Comparison of ENCODE assay signal across 8 cellular contexts in the genomic region with DNA sequence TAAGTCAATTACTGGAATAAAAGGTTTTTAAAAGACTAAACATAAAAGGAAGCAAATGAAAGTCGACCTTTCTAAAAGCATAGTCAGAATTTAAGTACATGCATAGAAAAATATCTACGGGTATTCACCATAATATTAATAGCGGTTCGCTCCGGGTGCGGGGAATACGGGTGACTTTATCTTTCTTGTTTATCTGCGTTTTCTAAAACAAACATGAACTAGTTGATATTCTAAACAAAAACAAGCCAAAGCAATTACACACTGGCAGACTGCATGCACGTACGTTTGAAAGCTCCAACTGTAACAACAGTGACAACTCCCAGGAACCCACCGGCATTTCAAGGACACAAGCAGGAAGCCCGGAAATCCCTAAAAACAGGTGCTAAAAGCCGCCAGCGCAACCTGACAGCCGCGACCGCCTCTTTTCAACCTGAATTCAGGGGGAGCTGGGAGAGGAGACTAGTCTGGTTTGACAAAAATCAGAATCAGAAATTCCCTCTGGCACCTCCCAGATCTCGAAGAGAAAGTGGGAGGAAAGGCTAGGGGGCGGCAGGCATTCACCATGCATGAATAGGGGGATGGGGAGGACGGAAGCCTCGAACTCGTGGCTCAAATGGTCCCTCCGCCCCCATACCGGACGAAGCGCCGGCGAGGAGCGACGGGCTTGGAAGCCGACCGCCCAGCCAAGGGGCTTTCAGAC. TPM values are rescaled to one million over a fixed set of nuclear protein-coding genes. Genes with fewer than 3 reads are reported as not detected.
DNase-seq lines count a peak whose midpoint lies in the region; ATAC-seq and TF ChIP-seq lines count a peak whose summit lies in the region.

No MANE protein-coding gene starts in this region.

- peak overlapping the region; percentile 86 for H3K27ac Mint-ChIP-seq in activated CD4-positive, alpha-beta T cell treated with anti-CD3 and anti-CD28 coated beads, Interleukin-2, amount 10 ng/mL, durations not matched to agents 7 days and 5 days
- peak overlapping the region; percentile 95 to 99 (median 98) for H3K27ac Mint-ChIP-seq in brain

- POLR2A ChIA-PET in activated CD4-positive, alpha-beta T cell treated with anti-CD3 and anti-CD28 coated beads, Interleukin-2, amount 10 ng/mL, durations not matched to agents 7 days and 5 days (lab: Charles Lee) = no interaction called here

- H3K27ac ChIP-seq in substantia nigra (ENCODE audit: low read depth, low read length, poor library complexity, severe bottlenecking) = peak overlapping the region; percentile 91

- no peak for TF ChIP-seq CTCF in brain (conservative IDR thresholded peaks at IDR 0.05)

- no peak for DNase-seq in activated CD4-positive, alpha-beta T cell treated with anti-CD3 and anti-CD28 coated beads, Interleukin-2, amount 10 ng/mL, durations not matched to agents 7 days and 5 days
- DNase-seq in activated CD4-positive, alpha-beta T cell treated with anti-CD3 and anti-CD28 coated beads, Interleukin-2, amount 50 U/mL, for 48 hours = no peak
- DNase-seq in NCI-H226 (peak; percentile 69), left lobe of liver (ENCODE audit: low spot score) (no peak), substantia nigra (lab: John Stamatoyannopoulos, UW) (peak in 10 of 49 donors; percentile 20 to 82 (median 68)), AG08395 (ENCODE audit: low spot score) (no peak)

- H3K36me3 Mint-ChIP-seq in activated CD4-positive, alpha-beta T cell treated with anti-CD3 and anti-CD28 coated beads, Interleukin-2, amount 10 ng/mL, durations not matched to agents 7 days and 5 days (ENCODE audit: low read depth) = peaks cover 15% of the 10 kb centered on the region
- peaks cover 35% of the 10 kb centered on the region for H3K36me3 Mint-ChIP-seq in brain

- H3K4me1 Mint-ChIP-seq in activated CD4-positive, alpha-beta T cell treated with anti-CD3 and anti-CD28 coated beads, Interleukin-2, amount 10 ng/mL, durations not matched to agents 7 days and 5 days = peaks cover 38% of the 10 kb centered on the region
- peaks cover 42% of the 10 kb centered on the region for H3K4me1 Mint-ChIP-seq in brain

- ATAC-seq in HG02642 (IDR thresholded peaks at IDR 0.05; ENCODE audit: poor library complexity, unreplicated experiment) = peak; percentile 22
- peak; percentile 39 for ATAC-seq in left lobe of liver

- H3K27me3 Mint-ChIP-seq in activated CD4-positive, alpha-beta T cell treated with anti-CD3 and anti-CD28 coated beads, Interleukin-2, amount 10 ng/mL, durations not matched to agents 7 days and 5 days = no peaks in the 10 kb centered on the region
- H3K27me3 Mint-ChIP-seq in brain = peaks cover 11% of the 10 kb centered on the region

- CTCF ChIA-PET in activated CD4-positive, alpha-beta T cell treated with anti-CD3 and anti-CD28 coated beads, Interleukin-2, amount 10 ng/mL, durations not matched to agents 7 days and 5 days (lab: Charles Lee) = no interaction called here

- peaks cover 3% of the 10 kb centered on the region for H3K9me3 Mint-ChIP-seq in activated CD4-positive, alpha-beta T cell treated with anti-CD3 and anti-CD28 coated beads, Interleukin-2, amount 10 ng/mL, durations not matched to agents 7 days and 5 days
- H3K9me3 Mint-ChIP-seq in brain = peaks cover 4 to 15% (median 10%) of the 10 kb centered on the region in 5 experiments

- peak overlapping the region; percentile 85 for H3K4me3 Mint-ChIP-seq in activated CD4-positive, alpha-beta T cell treated with anti-CD3 and anti-CD28 coated beads, Interleukin-2, amount 10 ng/mL, durations not matched to agents 7 days and 5 days
- peak overlapping the region; percentile 96 to 100 (median 100) for H3K4me3 Mint-ChIP-seq in brain

RNA-seq across cellular contexts. Expression of a gene that starts 0.5 kb away (rescaled TPM):
- total RNA-seq in activated CD4-positive, alpha-beta T cell treated with anti-CD3 and anti-CD28 coated beads, Interleukin-2, amount 10 ng/mL, durations not matched to agents 7 days and 5 days = 10 to 100 TPM; 42.4 to 47.3 TPM
- 6.4 TPM for polyA plus RNA-seq in brain (ENCODE audit: insufficient read depth, low read depth, low replicate concordance)
- 41.3 TPM for total RNA-seq in left lobe of liver

RNA-seq across cellular contexts. Expression of a gene that starts 49.6 kb away (rescaled TPM):
- total RNA-seq in activated CD4-positive, alpha-beta T cell treated with anti-CD3 and anti-CD28 coated beads, Interleukin-2, amount 10 ng/mL, durations not matched to agents 7 days and 5 days = not detected
- 33.1 TPM for polyA plus RNA-seq in brain (ENCODE audit: insufficient read depth, low read depth, low replicate concordance)
- 0.15 TPM for total RNA-seq in left lobe of liver
